9 cellular contexts compared by ENCODE assay signal in the genomic region with DNA sequence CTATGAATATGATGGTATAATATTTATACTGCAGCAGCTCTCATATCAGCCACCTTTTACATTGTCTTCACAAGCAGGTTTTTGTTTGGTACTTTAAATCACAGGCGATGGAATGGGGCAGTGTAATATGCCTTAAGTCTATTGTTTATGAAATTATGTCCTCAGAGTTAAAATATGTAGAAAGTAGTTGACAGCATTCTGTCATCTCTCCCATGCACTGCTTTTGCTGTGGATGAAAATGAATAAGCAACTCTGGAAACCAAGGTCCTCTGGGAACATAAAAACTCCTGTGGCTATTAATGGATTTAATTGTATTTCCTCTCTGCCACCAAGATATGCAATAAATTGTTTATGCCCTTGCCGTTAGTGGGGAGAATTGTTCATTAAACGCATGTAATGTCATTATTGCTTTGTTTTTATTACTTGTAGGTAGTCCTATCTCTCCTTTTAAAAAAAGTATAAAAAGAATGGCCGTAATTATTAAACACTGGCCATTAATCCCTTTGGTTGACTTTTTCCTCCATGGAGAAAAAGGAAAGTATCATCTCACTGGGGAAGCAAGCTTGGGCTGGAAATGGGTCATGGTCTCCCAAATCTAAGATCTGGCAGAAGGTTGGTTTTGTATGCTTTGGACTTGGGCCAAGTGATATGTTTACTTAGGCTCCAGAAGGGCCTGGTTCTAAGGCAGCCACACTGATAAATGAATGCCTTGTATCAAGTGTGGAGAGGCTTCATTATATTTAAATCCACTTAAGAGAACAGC. TPM values are rescaled to one million over a fixed set of nuclear protein-coding genes. Genes with fewer than 3 reads are reported as not detected.
DNase-seq lines count a peak whose midpoint lies in the region; ATAC-seq and TF ChIP-seq lines count a peak whose summit lies in the region.
"Had no signal": no experiment of that assay in that cellular context is flagged by ENCODE, and none has a peak within 500 bp of the region (broad histone marks: within the 10 kb centered on the region; RNA-seq: fewer than 3 reads in every experiment).

No MANE protein-coding gene starts in this region.

- H3K4me1 ChIP-seq in mesenchymal stem cell (ENCODE audit: control insufficient read depth, insufficient read depth, low read depth, low read length) (peaks cover 10% of the 10 kb centered on the region), colonic mucosa (peaks cover 27% of the 10 kb centered on the region)

- no peak overlapping the region for H2BK5ac ChIP-seq in mesenchymal stem cell (ENCODE audit: low read depth, low read length, poor library complexity, severe bottlenecking)

- no peaks in the 10 kb centered on the region for H3K9me3 Mint-ChIP-seq in activated CD8-positive, alpha-beta T cell treated with anti-CD3 and anti-CD28 coated beads for 36 hours
- H3K9me3 Mint-ChIP-seq in nephron progenitor cell, result no peaks in the 10 kb centered on the region

- no peak overlapping the region for H3K14ac ChIP-seq in mesenchymal stem cell (ENCODE audit: low read length in 2 of 2)

- H3K27me3 ChIP-seq in mesenchymal stem cell (ENCODE audit: control insufficient read depth in 1 of 2, insufficient read depth in 1 of 2, low read length in 2 of 2) (no peaks in the 10 kb centered on the region), colonic mucosa (no peaks in the 10 kb centered on the region)

- no peaks in the 10 kb centered on the region for H3K9me3 ChIP-seq in mesenchymal stem cell (ENCODE audit: control insufficient read depth, low read length)
- H3K9me3 ChIP-seq in colonic mucosa, result no peaks in the 10 kb centered on the region

- H3K27ac Mint-ChIP-seq in activated CD8-positive, alpha-beta T cell treated with anti-CD3 and anti-CD28 coated beads for 36 hours, result peak overlapping the region; percentile 92
- no peak overlapping the region for H3K27ac Mint-ChIP-seq in nephron progenitor cell

- peaks cover 23% of the 10 kb centered on the region for H3K79me1 ChIP-seq in mesenchymal stem cell (replicated peaks; ENCODE audit: low read length, poor library complexity, severe bottlenecking)

- no peaks in the 10 kb centered on the region for H3K27me3 Mint-ChIP-seq in activated CD8-positive, alpha-beta T cell treated with anti-CD3 and anti-CD28 coated beads for 36 hours
- H3K27me3 Mint-ChIP-seq in nephron progenitor cell (ENCODE audit: low read depth, poor library complexity), result peaks cover 2% of the 10 kb centered on the region

- H3K27ac ChIP-seq in mesenchymal stem cell (ENCODE audit: low read length, poor library complexity, severe bottlenecking) (peak overlapping the region; percentile 13), colonic mucosa (no peak overlapping the region)

- H3K4me2 ChIP-seq in mesenchymal stem cell (ENCODE audit: low read length, poor library complexity, severe bottlenecking), result no peak overlapping the region

- H3K4ac ChIP-seq in mesenchymal stem cell (ENCODE audit: low read depth in 1 of 2, low read length in 2 of 2), result no peak overlapping the region

- intact Hi-C loops in activated CD8-positive, alpha-beta T cell treated with anti-CD3 and anti-CD28 coated beads for 36 hours (cut with micrococcal nuclease), result no loop called here
- intact Hi-C loops in colonic mucosa (cut with DNase I), result no loop called here

- DNase-seq in DMS 273 treated with DMSO at 0.1 percent for 48 hours (lab: John Stamatoyannopoulos, UW), result peak; percentile 65
- DNase-seq in NCI-H1694 treated with DMSO at 0.1 percent for 48 hours (lab: John Stamatoyannopoulos, UW), result peak; percentile 36
- no peak for DNase-seq in activated CD8-positive, alpha-beta T cell treated with anti-CD3 and anti-CD28 coated beads for 36 hours
- DNase-seq in mesenchymal stem cell, result peak; percentile 44
- DNase-seq in colonic mucosa, result no peak
- DNase-seq in nephron progenitor cell, result no peak

- ATAC-seq in activated CD8-positive, alpha-beta T cell treated with anti-CD3 and anti-CD28 coated beads for 36 hours, result no peak
- ATAC-seq in HG02798 (IDR thresholded peaks at IDR 0.05; ENCODE audit: poor library complexity, unreplicated experiment) (no peak), HG02642 (IDR thresholded peaks at IDR 0.05; ENCODE audit: poor library complexity, unreplicated experiment) (no peak)

- H3K4me1 Mint-ChIP-seq in activated CD8-positive, alpha-beta T cell treated with anti-CD3 and anti-CD28 coated beads for 36 hours (ENCODE audit: low read depth), result peaks cover 88% of the 10 kb centered on the region
- peaks cover 71% of the 10 kb centered on the region for H3K4me1 Mint-ChIP-seq in nephron progenitor cell

- H2AK5ac ChIP-seq in mesenchymal stem cell (ENCODE audit: low read length, severe bottlenecking), result no peak overlapping the region

- peaks cover 10% of the 10 kb centered on the region for H3K36me3 Mint-ChIP-seq in activated CD8-positive, alpha-beta T cell treated with anti-CD3 and anti-CD28 coated beads for 36 hours (ENCODE audit: low read depth)
- peaks cover 7% of the 10 kb centered on the region for H3K36me3 Mint-ChIP-seq in nephron progenitor cell (ENCODE audit: low read depth)

- H3K23ac ChIP-seq in mesenchymal stem cell (ENCODE audit: low read length in 2 of 2), result no peak overlapping the region

- H3K9ac ChIP-seq in mesenchymal stem cell (ENCODE audit: low read length) (no peak overlapping the region), colonic mucosa (ENCODE audit: low read depth in 2 of 2, low read length in 2 of 2) (no peak overlapping the region)

- H3K4me3 Mint-ChIP-seq in activated CD8-positive, alpha-beta T cell treated with anti-CD3 and anti-CD28 coated beads for 36 hours, result no peak overlapping the region
- no peak overlapping the region for H3K4me3 Mint-ChIP-seq in nephron progenitor cell

- H3K18ac ChIP-seq in mesenchymal stem cell (ENCODE audit: low read depth in 1 of 2, low read length in 2 of 2), result no peak overlapping the region

- no peak overlapping the region for H2BK120ac ChIP-seq in mesenchymal stem cell (ENCODE audit: low read depth, low read length)

- no peak overlapping the region for H3K4me3 ChIP-seq in mesenchymal stem cell (ENCODE audit: insufficient read depth in 1 of 2, low read depth in 1 of 2, low read length in 2 of 2)
- no peak overlapping the region for H3K4me3 ChIP-seq in colonic mucosa

- no peak overlapping the region for H2AFZ ChIP-seq in mesenchymal stem cell (ENCODE audit: low read depth, low read length)

- POLR2A ChIA-PET in activated CD8-positive, alpha-beta T cell treated with anti-CD3 and anti-CD28 coated beads for 36 hours (lab: Charles Lee), result interaction anchor here (1.1 to 1.4 kb wide), 4 partner anchors 12 to 51 kb away, joined by 3 to 5 read pairs (median 3); no protein-coding TSS in a partner anchor

- H4K91ac ChIP-seq in mesenchymal stem cell (ENCODE audit: low read length), result no peak overlapping the region

- no peak overlapping the region for H2BK12ac ChIP-seq in mesenchymal stem cell (ENCODE audit: low read length in 2 of 2)

- TF ChIP-seq CTCF in activated CD8-positive, alpha-beta T cell treated with anti-CD3 and anti-CD28 coated beads for 36 hours (IDR thresholded peaks at IDR 0.05), result no peak
- no peak for TF ChIP-seq CTCF in colonic mucosa (IDR thresholded peaks at IDR 0.05)
- TF ChIP-seq CTCF in nephron progenitor cell (IDR thresholded peaks at IDR 0.05), result no peak

- 100% methylated on average over 2 of the region's 4 CpGs for WGBS in mesenchymal stem cell

- H4K8ac ChIP-seq in mesenchymal stem cell (ENCODE audit: low read length), result no peak overlapping the region

- no peak overlapping the region for H2BK15ac ChIP-seq in mesenchymal stem cell (ENCODE audit: low read depth, poor library complexity, severe bottlenecking)

- CTCF ChIA-PET in activated CD8-positive, alpha-beta T cell treated with anti-CD3 and anti-CD28 coated beads for 36 hours (lab: Charles Lee), result interaction anchor here (2.3 to 8.2 kb wide), 2 partner anchors 13 to 50 kb away, joined by 11 to 59 read pairs; a partner anchor contains a TSS

- peaks cover 0 to 3% of the 10 kb centered on the region in 2 experiments for H3K36me3 ChIP-seq in mesenchymal stem cell (ENCODE audit: control insufficient read depth in 1 of 2, insufficient read depth in 2 of 2, low read depth in 1 of 2, low read length in 2 of 2)
- no peaks in the 10 kb centered on the region for H3K36me3 ChIP-seq in colonic mucosa

RNA-seq across cellular contexts. Expression of a gene that starts 13.0 kb away (rescaled TPM):
- total RNA-seq in activated CD8-positive, alpha-beta T cell treated with anti-CD3 and anti-CD28 coated beads for 36 hours, result 10 to 100 TPM; 76.3 to 78.3 TPM
- polyA plus RNA-seq in mesenchymal stem cell (2013, experiment 1 of 2), result 52.9 TPM
- polyA plus RNA-seq in mesenchymal stem cell (2013, experiment 2 of 2), result 52.3 TPM
- total RNA-seq in colonic mucosa, result 10 to 100 TPM; 10.1 to 20.9 TPM

RNA-seq across cellular contexts. Expression of a gene that starts 31.0 kb away (rescaled TPM):
- total RNA-seq in activated CD8-positive, alpha-beta T cell treated with anti-CD3 and anti-CD28 coated beads for 36 hours, result 100 to 1,000 TPM; 255 to 278 TPM
- polyA plus RNA-seq in mesenchymal stem cell (2013, experiment 1 of 2), result 117 TPM
- 114 TPM for polyA plus RNA-seq in mesenchymal stem cell (2013, experiment 2 of 2)
- total RNA-seq in colonic mucosa, result 100 to 1,000 TPM; 139 to 196 TPM

RNA-seq across cellular contexts. Expression of a gene that starts 34.2 kb away (rescaled TPM):
- 1 to 10 TPM in 1 of 2 experiments, under 1 TPM in 1; 0.51 to 1.0 TPM for total RNA-seq in activated CD8-positive, alpha-beta T cell treated with anti-CD3 and anti-CD28 coated beads for 36 hours
- polyA plus RNA-seq in mesenchymal stem cell (2013, experiment 1 of 2), result 0.03 TPM
- 0.04 TPM for polyA plus RNA-seq in mesenchymal stem cell (2013, experiment 2 of 2)
- not detected for total RNA-seq in colonic mucosa
- total RNA-seq: fibroblast of lung had no signal
- polyA plus RNA-seq: fibroblast of lung had no signal

RNA-seq across cellular contexts. Expression of a gene that starts 56.8 kb away (rescaled TPM):
- total RNA-seq in activated CD8-positive, alpha-beta T cell treated with anti-CD3 and anti-CD28 coated beads for 36 hours, result not detected
- polyA plus RNA-seq in mesenchymal stem cell (2013, experiment 1 of 2), result 1.1 TPM
- 1.2 TPM for polyA plus RNA-seq in mesenchymal stem cell (2013, experiment 2 of 2)
- under 1 TPM in 1 of 2 donors, not detected in 1; 0.35 TPM for total RNA-seq in colonic mucosa
- total RNA-seq: fibroblast of lung had no signal
- polyA plus RNA-seq: fibroblast of lung had no signal

Comparison
In these comparisons a context has a peak if more than half of its experiments do, and no peak if none do; other contexts are left out.
1. DNase-seq: peak in DMS 273 treated with DMSO at 0.1 percent for 48 hours (single experiment), NCI-H1694 treated with DMSO at 0.1 percent for 48 hours (single experiment) and mesenchymal stem cell (single experiment); none in activated CD8-positive, alpha-beta T cell treated with anti-CD3 and anti-CD28 coated beads for 36 hours (single experiment), colonic mucosa (single experiment) and nephron progenitor cell (single experiment).